Comparison of ENCODE assay signal across 17 cellular contexts in the genomic region with DNA sequence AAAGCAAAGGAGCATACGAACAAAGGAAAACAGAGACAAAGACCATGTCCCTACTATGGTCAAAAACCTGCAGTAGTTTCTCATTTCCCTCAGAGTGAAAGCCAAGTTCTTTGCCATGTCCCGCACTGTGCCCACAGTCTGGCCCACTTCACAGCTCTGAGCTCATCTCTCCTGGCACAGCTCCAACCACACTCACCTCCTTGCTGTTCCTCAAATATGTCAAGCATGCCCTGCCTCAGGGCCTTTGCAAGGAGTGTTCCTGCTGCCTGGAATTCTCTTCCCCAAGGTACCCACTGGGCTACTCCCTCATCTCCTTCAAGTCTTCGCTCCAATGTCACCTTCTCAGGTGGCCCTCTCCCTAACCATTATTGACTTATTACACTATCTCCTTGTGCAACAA.
DNase-seq lines count a peak whose midpoint lies in the region; ATAC-seq and TF ChIP-seq lines count a peak whose summit lies in the region.
"Had no signal": no experiment of that assay in that cellular context is flagged by ENCODE, and none has a peak within 500 bp of the region (broad histone marks: within the 10 kb centered on the region; RNA-seq: fewer than 3 reads in every experiment).

No MANE protein-coding gene starts in this region.

- H3K27me3 Mint-ChIP-seq in Calu3 (ENCODE audit: unreplicated experiment) (peaks cover 16% of the 10 kb centered on the region), GM23338 (ENCODE audit: insufficient read depth, low read depth, poor library complexity) (no peaks in the 10 kb centered on the region)
- H3K27me3 Mint-ChIP-seq: activated naive CD4-positive, alpha-beta T cell treated with anti-CD3 and anti-CD28 coated beads, Interleukin-2, amount 10 ng/mL, durations not matched to agents 7 days and 5 days had no signal

- peak; percentile 3 for DNase-seq in Calu3
- peak; percentile 11 for DNase-seq in IMR-90
- peak; percentile 49 for DNase-seq in amniotic epithelial cell (ENCODE audit: low read depth)
- DNase-seq in iris pigment epithelial cell (ENCODE audit: low read depth), result peak; percentile 43
- no peak for DNase-seq in activated effector memory CD4-positive, alpha-beta T cell treated with anti-CD3 and anti-CD28 coated beads, Interleukin-2, amount 50 U/mL, for 16 hours
- DNase-seq in iPS-NIHi11 (ENCODE audit: low spot score), result no peak
- DNase-seq in GM23338 (ENCODE audit: low spot score), result no peak
- DNase-seq: activated naive CD4-positive, alpha-beta T cell treated with anti-CD3 and anti-CD28 coated beads, Interleukin-2, amount 10 ng/mL, durations not matched to agents 7 days and 5 days; effector CD8-positive, alpha-beta T cell; NCI-H146; sigmoid colon; stimulated activated CD4-positive, alpha-beta T cell treated with anti-CD3 and anti-CD28 coated beads, Interleukin-4, amount 100 ng/mL, for 24 hours had no signal

- H2AFZ ChIP-seq in IMR-90 (replicated peaks; ENCODE audit: low read length, poor library complexity) (no peak overlapping the region), GM23338 (no peak overlapping the region)

- POLR2A ChIA-PET in IMR-90 (lab: Charles Lee; ENCODE audit: unreplicated experiment), result no interaction called here

- no peak overlapping the region for H3K18ac ChIP-seq in IMR-90 (ENCODE audit: low read depth, low read length)

- H3F3A ChIP-seq in GM23338 (replicated peaks; ENCODE audit: low read depth), result no peaks in the 10 kb centered on the region

- H3K27me3 ChIP-seq in IMR-90 (ENCODE audit: control insufficient read depth, insufficient read depth, low read length), result no peaks in the 10 kb centered on the region; the same call in none of the 2 replicates
- no peaks in the 10 kb centered on the region for H3K27me3 ChIP-seq in GM23338 (ENCODE audit: insufficient read depth)
- H3K27me3 ChIP-seq: cardiac muscle cell, neutrophil, sigmoid colon, upper lobe of left lung had no signal

- H3K4me2 ChIP-seq in IMR-90 (ENCODE audit: low read depth, low read length) (no peak overlapping the region), GM23338 (no peak overlapping the region)

- dilution Hi-C loops in IMR-90 (cut with HindIII; ENCODE audit: low sequenced_read_pairs, unreplicated experiment), result no loop called here

- peaks cover 4% of the 10 kb centered on the region; the same call in 1 of the 2 replicates for H3K9me2 ChIP-seq in GM23338 (ENCODE audit: insufficient read depth)

- in situ Hi-C loops in IMR-90 (cut with MboI; ENCODE audit: low sequenced_read_pairs), result no loop called here

- H2AK9ac ChIP-seq in IMR-90 (replicated peaks; ENCODE audit: low read depth, low read length, poor library complexity), result peak overlapping the region; percentile 31

- H3K27ac Mint-ChIP-seq in Calu3 (ENCODE audit: unreplicated experiment) (no peak overlapping the region), GM23338 (no peak overlapping the region)
- H3K27ac Mint-ChIP-seq: activated naive CD4-positive, alpha-beta T cell treated with anti-CD3 and anti-CD28 coated beads, Interleukin-2, amount 10 ng/mL, durations not matched to agents 7 days and 5 days; WTC11 had no signal

- H3K9me3 ChIP-seq in IMR-90 (ENCODE audit: control insufficient read depth, insufficient read depth, low read length), result no peaks in the 10 kb centered on the region
- H3K9me3 ChIP-seq: neutrophil, sigmoid colon, upper lobe of left lung had no signal

- H3K14ac ChIP-seq in IMR-90 (replicated peaks; ENCODE audit: low read depth, low read length), result no peak overlapping the region

- no peak overlapping the region for H4K91ac ChIP-seq in IMR-90 (ENCODE audit: insufficient read depth, low read depth, low read length)

- H3K27ac ChIP-seq in IMR-90 (ENCODE audit: insufficient read depth, low read length), result no peak overlapping the region
- H3K27ac ChIP-seq in GM23338 (ENCODE audit: low read depth), result no peak overlapping the region
- H3K27ac ChIP-seq: cardiac muscle cell, neutrophil, sigmoid colon, upper lobe of left lung had no signal

- ATAC-seq in IMR-90 (ENCODE audit: low read depth), result no peak
- ATAC-seq in GM23338, result no peak
- ATAC-seq in GM19328 (IDR thresholded peaks at IDR 0.05; ENCODE audit: unreplicated experiment), result no peak
- ATAC-seq: WTC11 had no signal

- no peak overlapping the region for H3K9ac ChIP-seq in IMR-90 (ENCODE audit: low read depth, low read length)

- H3K4ac ChIP-seq in IMR-90 (ENCODE audit: low read depth, low read length), result no peak overlapping the region

- BruUV-seq in Calu3 (replicated peaks; lab: Mats Ljungman, UMichigan), result no TSS peak
- BruUV-seq in IMR-90 (replicated peaks; lab: Mats Ljungman, UMichigan), result no TSS peak

- no peak for TF ChIP-seq RAD21 in IMR-90 (IDR thresholded peaks at IDR 0.05; ENCODE audit: low read length)

- no peak overlapping the region for H3K23ac ChIP-seq in IMR-90 (ENCODE audit: low read depth, low read length)

- H3K4me1 ChIP-seq in IMR-90 (ENCODE audit: control insufficient read depth, insufficient read depth, low read length) (no peaks in the 10 kb centered on the region), GM23338 (ENCODE audit: insufficient read depth) (peaks cover 14% of the 10 kb centered on the region)
- H3K4me1 ChIP-seq: sigmoid colon, upper lobe of left lung had no signal

- H3K79me2 ChIP-seq in GM23338 (replicated peaks; ENCODE audit: insufficient read depth), result no peaks in the 10 kb centered on the region

- H3K4me3 ChIP-seq in IMR-90 (ENCODE audit: insufficient read depth, low read depth, low read length) (no peak overlapping the region), GM23338 (no peak overlapping the region)
- H3K4me3 ChIP-seq: cardiac muscle cell, sigmoid colon, upper lobe of left lung had no signal

- no peak for TF ChIP-seq CTCF in Calu3 (IDR thresholded peaks at IDR 0.05; ENCODE audit: unreplicated experiment)
- no peak for TF ChIP-seq CTCF in IMR-90 (conservative IDR thresholded peaks at IDR 0.05; ENCODE audit: low read depth, low read length)
- no peak for TF ChIP-seq CTCF in GM23338 (conservative IDR thresholded peaks at IDR 0.05; ENCODE audit: low read depth in 2 of 2)

- H3K36me3 ChIP-seq in IMR-90 (ENCODE audit: control insufficient read depth, insufficient read depth, low read length) (no peaks in the 10 kb centered on the region), GM23338 (ENCODE audit: insufficient read depth) (no peaks in the 10 kb centered on the region)
- H3K36me3 ChIP-seq: cardiac muscle cell, neutrophil, sigmoid colon, upper lobe of left lung had no signal

- H2BK15ac ChIP-seq in IMR-90 (ENCODE audit: low read depth, low read length), result no peak overlapping the region

- H2AK5ac ChIP-seq in IMR-90 (ENCODE audit: low read depth, low read length), result no peak overlapping the region

- CTCF ChIA-PET in Calu3 (lab: Charles Lee) (no interaction called here), IMR-90 (lab: Yijun Ruan, JAX) (no interaction called here)

- no peak overlapping the region for H2BK20ac ChIP-seq in IMR-90 (ENCODE audit: low read depth, low read length)

- H3K56ac ChIP-seq in IMR-90 (ENCODE audit: extremely low read depth, insufficient read depth, low read length), result no peak overlapping the region

- TF ChIP-seq POLR2A in IMR-90 (IDR thresholded peaks at IDR 0.05; ENCODE audit: low read depth, low read length), result no peak

- no peaks in the 10 kb centered on the region for H3K79me1 ChIP-seq in IMR-90 (ENCODE audit: low read depth in 1 of 2, low read length in 2 of 2)

- H4K8ac ChIP-seq in IMR-90 (ENCODE audit: low read depth in 2 of 2, low read length in 2 of 2), result no peak overlapping the region

- WGBS in IMR-90 (ENCODE audit: extremely low coverage in 2 of 2, insufficient read length in 1 of 2), 2 experiments, result 67% methylated on average over 1 of the region's 3 CpGs; no CpG with 5 or more reads in 1 of the 2 experiments

- H3K4me3 Mint-ChIP-seq in Calu3 (ENCODE audit: low read depth, unreplicated experiment), result no peak overlapping the region
- H3K4me3 Mint-ChIP-seq in GM23338, result no peak overlapping the region
- H3K4me3 Mint-ChIP-seq: activated naive CD4-positive, alpha-beta T cell treated with anti-CD3 and anti-CD28 coated beads, Interleukin-2, amount 10 ng/mL, durations not matched to agents 7 days and 5 days; WTC11 had no signal

- H2BK120ac ChIP-seq in IMR-90 (ENCODE audit: low read depth, low read length), result no peak overlapping the region

- H3K9me3 Mint-ChIP-seq in Calu3 (ENCODE audit: low read depth, unreplicated experiment) (no peaks in the 10 kb centered on the region), GM23338 (no peaks in the 10 kb centered on the region)
- H3K9me3 Mint-ChIP-seq: activated naive CD4-positive, alpha-beta T cell treated with anti-CD3 and anti-CD28 coated beads, Interleukin-2, amount 10 ng/mL, durations not matched to agents 7 days and 5 days; WTC11 had no signal

- intact Hi-C loops in Calu3 (cut with micrococcal nuclease; ENCODE audit: unreplicated experiment) (no loop called here), IMR-90 (cut with micrococcal nuclease) (no loop called here)

- no peak overlapping the region for H2BK5ac ChIP-seq in IMR-90 (ENCODE audit: low read depth, low read length, poor library complexity, severe bottlenecking)

- H3K4me1 Mint-ChIP-seq in Calu3 (ENCODE audit: low read depth, unreplicated experiment), result no peaks in the 10 kb centered on the region
- peaks cover 12% of the 10 kb centered on the region for H3K4me1 Mint-ChIP-seq in GM23338
- H3K4me1 Mint-ChIP-seq: activated naive CD4-positive, alpha-beta T cell treated with anti-CD3 and anti-CD28 coated beads, Interleukin-2, amount 10 ng/mL, durations not matched to agents 7 days and 5 days had no signal

- H3K9me1 ChIP-seq in IMR-90 (ENCODE audit: insufficient read depth, low read length), result no peaks in the 10 kb centered on the region

- no peak overlapping the region for H4K5ac ChIP-seq in IMR-90 (ENCODE audit: low read depth, low read length)

- H4K20me1 ChIP-seq in IMR-90 (ENCODE audit: insufficient read depth, low read length) (no peaks in the 10 kb centered on the region), GM23338 (replicated peaks; ENCODE audit: insufficient read depth) (no peaks in the 10 kb centered on the region)

- no peaks in the 10 kb centered on the region for H3K36me3 Mint-ChIP-seq in Calu3 (ENCODE audit: insufficient read depth, unreplicated experiment)
- H3K36me3 Mint-ChIP-seq in GM23338 (ENCODE audit: low read depth), result no peaks in the 10 kb centered on the region
- H3K36me3 Mint-ChIP-seq: activated naive CD4-positive, alpha-beta T cell treated with anti-CD3 and anti-CD28 coated beads, Interleukin-2, amount 10 ng/mL, durations not matched to agents 7 days and 5 days; WTC11 had no signal

TF ChIP-seq in IMR-90, 13 proteins besides CTCF, POLR2A, EP300 and RAD21 (continues in another document):
- TF ChIP-seq RFX5 (IDR thresholded peaks at IDR 0.05; ENCODE audit: low read depth, low read length), result no peak
- no peak for TF ChIP-seq CEBPB (IDR thresholded peaks at IDR 0.05; ENCODE audit: low read depth, low read length)
- no peak for TF ChIP-seq RCOR1 (IDR thresholded peaks at IDR 0.05; ENCODE audit: insufficient replicate concordance, low read length)

Comparison
In these comparisons a context has a peak if more than half of its experiments do, and no peak if none do; other contexts are left out.
1. DNase-seq: peak in Calu3 (single experiment), IMR-90 (single experiment), amniotic epithelial cell (single experiment) and iris pigment epithelial cell (single experiment); none in activated effector memory CD4-positive, alpha-beta T cell treated with anti-CD3 and anti-CD28 coated beads, Interleukin-2, amount 50 U/mL, for 16 hours (single experiment), iPS-NIHi11 (single experiment) and GM23338 (single experiment).